Comparison of ENCODE assay signal across 14 cellular contexts in the genomic region with DNA sequence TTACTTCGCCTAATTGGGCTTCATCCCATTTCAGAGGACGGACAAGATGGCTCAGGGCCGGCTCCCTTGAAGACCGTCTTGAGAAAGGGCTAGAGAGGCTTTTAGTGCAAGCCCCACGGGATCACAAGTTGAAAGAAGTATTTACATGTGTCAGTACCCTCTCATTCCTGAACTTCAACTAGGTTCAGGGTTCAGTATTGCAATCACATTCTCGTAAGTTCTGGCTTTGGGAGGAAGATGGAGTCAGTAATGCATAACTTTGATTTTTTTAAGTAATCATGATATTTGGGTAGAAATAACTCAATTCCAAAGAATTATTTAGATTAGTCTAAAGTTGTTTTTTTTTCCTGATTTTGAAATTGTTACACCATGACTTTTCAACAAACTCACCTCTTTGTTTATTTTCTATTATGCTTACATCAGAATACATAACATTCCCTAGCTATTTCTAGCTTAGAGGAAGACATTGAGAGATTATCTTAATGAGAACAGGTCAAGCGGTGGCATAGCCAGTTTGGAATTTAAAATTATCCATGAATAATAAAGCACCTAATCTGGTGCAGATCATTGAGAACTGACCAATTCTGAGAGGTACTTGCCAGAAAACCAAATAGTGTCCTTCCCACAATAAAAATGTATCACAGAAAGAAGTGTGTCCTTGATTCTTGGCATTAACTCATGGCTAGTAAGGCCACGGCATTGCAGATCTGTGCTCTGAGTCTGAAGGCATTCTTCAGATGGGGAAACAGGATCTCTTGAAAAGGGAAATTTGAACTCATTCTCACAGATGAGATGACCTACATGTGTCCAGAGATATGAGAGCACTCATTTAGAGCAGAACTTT.
DNase-seq lines count a peak whose midpoint lies in the region; TF ChIP-seq lines count a peak whose summit lies in the region.
"Had no signal": no experiment of that assay in that cellular context is flagged by ENCODE, and none has a peak within 500 bp of the region (broad histone marks: within the 10 kb centered on the region; RNA-seq: fewer than 3 reads in every experiment).

No MANE protein-coding gene starts in this region.

- DNase-seq in EL (peak; percentile 69), hepatic stellate cell (ENCODE audit: low spot score) (peak; percentile 44), activated gamma-delta T cell treated with Interleukin-2 at 50 U/mL for 16 hours (no peak), C1 segment of cervical spinal cord (lab: John Stamatoyannopoulos, UW) (no peak)
- no peak for DNase-seq in activated naive CD4-positive, alpha-beta T cell (lab: John Stamatoyannopoulos, UW)
- no peak for DNase-seq in activated CD8-positive, alpha-beta memory T cell treated with anti-CD3 and anti-CD28 coated beads, Interleukin-2, amount 50 U/mL, for 48 hours
- DNase-seq: activated T-cell treated with anti-CD3 and anti-CD28 coated beads, Interleukin-2, amount 50 U/mL, for 1 hour; Calu3; cerebellar nuclear complex; NCI-H446 treated with DMSO at 0.1 percent for 48 hours had no signal

- H3K9me3 ChIP-seq in subcutaneous abdominal adipose tissue (ENCODE audit: control insufficient read depth in 5 of 5, low read length in 5 of 5), result no peaks in the 10 kb centered on the region

- H3K4me1 Mint-ChIP-seq in brain, result peaks cover 71% of the 10 kb centered on the region

- H3K27ac ChIP-seq in subcutaneous abdominal adipose tissue (ENCODE audit: low read depth, low read length), result peak overlapping the region; percentile 89

- no peaks in the 10 kb centered on the region for H3K27me3 Mint-ChIP-seq in brain

- H3K27ac Mint-ChIP-seq in brain, result peak overlapping the region in 4 of 5 experiments; percentile 22 to 95 (median 72)
- H3K27ac Mint-ChIP-seq: progenitor cell of endocrine pancreas had no signal

- peak overlapping the region in 2 of 5 experiments; percentile 48 to 82 for H3K4me3 Mint-ChIP-seq in brain

- no peaks in the 10 kb centered on the region for H3K27me3 ChIP-seq in subcutaneous abdominal adipose tissue (ENCODE audit: control insufficient read depth in 5 of 5, insufficient read depth in 4 of 5, low read length in 5 of 5)

- H3K36me3 Mint-ChIP-seq in brain, result no peaks in the 10 kb centered on the region

- peak overlapping the region in 3 of 5 donors; percentile 8 to 41 (median 37) for H3K4me3 ChIP-seq in subcutaneous abdominal adipose tissue (ENCODE audit: low read depth in 1 of 5, low read length in 5 of 5)
- H3K4me3 ChIP-seq: lung had no signal

- H3K36me3 ChIP-seq in subcutaneous abdominal adipose tissue (ENCODE audit: control insufficient read depth in 5 of 5, insufficient read depth in 5 of 5, low read length in 5 of 5), result no peaks in the 10 kb centered on the region

- no peak for TF ChIP-seq CTCF in brain (conservative IDR thresholded peaks at IDR 0.05)

- H3K9ac ChIP-seq in subcutaneous abdominal adipose tissue (ENCODE audit: low read length in 5 of 5), result peak overlapping the region in 2 of 5 donors; percentile 36 to 47

- no peaks in the 10 kb centered on the region for H3K9me3 Mint-ChIP-seq in brain

- peaks cover 15 to 57% (median 40%) of the 10 kb centered on the region in 5 donors for H3K4me1 ChIP-seq in subcutaneous abdominal adipose tissue (ENCODE audit: control insufficient read depth in 5 of 5, insufficient read depth in 5 of 5, low read length in 5 of 5)

Comparison
In these comparisons a context has a peak if more than half of its experiments do, and no peak if none do; other contexts are left out.
1. DNase-seq: peak in EL (single experiment) and hepatic stellate cell (single experiment); none in activated naive CD4-positive, alpha-beta T cell (0 of 4), activated CD8-positive, alpha-beta memory T cell treated with anti-CD3 and anti-CD28 coated beads, Interleukin-2, amount 50 U/mL, for 48 hours (single experiment), activated gamma-delta T cell treated with Interleukin-2 at 50 U/mL for 16 hours (single experiment) and C1 segment of cervical spinal cord (0 of 14).